8 cellular contexts compared by ENCODE assay signal in genomic region chrX:149539283-149540132, GRCh38. TPM values are rescaled to one million over a fixed set of nuclear protein-coding genes. Genes with fewer than 3 reads are reported as not detected.
A peak's percentile ranks its signal among the peaks of the same experiment; 100 is the strongest.
DNase-seq lines count a peak whose midpoint lies in the region; ATAC-seq and TF ChIP-seq lines count a peak whose summit lies in the region.

No MANE protein-coding gene starts in this region.

- H3K4me3 ChIP-seq in GM06990 (replicated peaks; ENCODE audit: low read depth, low read length) (peak overlapping the region; percentile 62), cardiac muscle cell (peak overlapping the region; percentile 41), tibial nerve (peak overlapping the region; percentile 23 to 65 (median 45))

- no peaks in the 10 kb centered on the region for H3K9me3 Mint-ChIP-seq in activated naive CD8-positive, alpha-beta T cell treated with anti-CD3 and anti-CD28 coated beads for 36 hours

- DNase-seq in GM06990 (ENCODE audit: extremely low read depth, insufficient read length): peak; percentile 92
- peak; percentile 96 for DNase-seq in NCI-H1105 (lab: John Stamatoyannopoulos, UW)
- DNase-seq in SKM-1 treated with dmso at 0.1 percent for 144 hours (lab: John Stamatoyannopoulos, UW; ENCODE audit: unreplicated experiment): peak; percentile 86
- peak; percentile 85 for DNase-seq in activated naive CD8-positive, alpha-beta T cell treated with anti-CD3 and anti-CD28 coated beads for 36 hours
- DNase-seq in cardiac muscle cell (ENCODE audit: low read depth in 1 of 2, low spot score in 1 of 2): peak; percentile 86 to 96
- DNase-seq in pons (ENCODE audit: low spot score): peak; percentile 87
- DNase-seq in tibial nerve (ENCODE audit: low spot score in 2 of 2): peak; percentile 78 to 80

- no peaks in the 10 kb centered on the region for H3K4me1 ChIP-seq in cardiac muscle cell (ENCODE audit: low read depth)
- H3K4me1 ChIP-seq in tibial nerve: peaks cover 0 to 9% (median 2%) of the 10 kb centered on the region in 4 donors

- 0 to 54% methylated on average over 13 to 34 of the region's 34 CpGs for WGBS in tibial nerve, 2 donors

- TF ChIP-seq CTCF in GM06990 (IDR thresholded peaks at IDR 0.05; ENCODE audit: insufficient read depth, low read length, poor library complexity, severe bottlenecking) (no peak), cardiac muscle cell (IDR thresholded peaks at IDR 0.05; ENCODE audit: low read depth, low read length) (no peak), tibial nerve (IDR thresholded peaks at IDR 0.05) (no peak)

- peak overlapping the region; percentile 83 for H3K4me3 Mint-ChIP-seq in activated naive CD8-positive, alpha-beta T cell treated with anti-CD3 and anti-CD28 coated beads for 36 hours

- H3K36me3 Mint-ChIP-seq in activated naive CD8-positive, alpha-beta T cell treated with anti-CD3 and anti-CD28 coated beads for 36 hours: no peaks in the 10 kb centered on the region

- TF ChIP-seq EP300 in tibial nerve (IDR thresholded peaks at IDR 0.05): no peak

- peaks cover 4% of the 10 kb centered on the region for H3K4me1 Mint-ChIP-seq in activated naive CD8-positive, alpha-beta T cell treated with anti-CD3 and anti-CD28 coated beads for 36 hours

- H3K36me3 ChIP-seq in GM06990 (ENCODE audit: control insufficient read depth, insufficient read depth, low read length) (no peaks in the 10 kb centered on the region), cardiac muscle cell (no peaks in the 10 kb centered on the region), tibial nerve (peaks cover 0 to 8% (median 0%) of the 10 kb centered on the region in 3 donors)

- peak overlapping the region; percentile 78 for H3K27ac ChIP-seq in cardiac muscle cell
- peak overlapping the region; percentile 63 to 92 (median 81) for H3K27ac ChIP-seq in tibial nerve

- H3K27ac Mint-ChIP-seq in activated naive CD8-positive, alpha-beta T cell treated with anti-CD3 and anti-CD28 coated beads for 36 hours: peak overlapping the region; percentile 79

- no peaks in the 10 kb centered on the region for H3K9me3 ChIP-seq in cardiac muscle cell (ENCODE audit: low read depth)
- no peaks in the 10 kb centered on the region for H3K9me3 ChIP-seq in tibial nerve

- TF ChIP-seq POLR2A in tibial nerve (IDR thresholded peaks at IDR 0.05): no peak

- H3K27me3 Mint-ChIP-seq in activated naive CD8-positive, alpha-beta T cell treated with anti-CD3 and anti-CD28 coated beads for 36 hours: no peaks in the 10 kb centered on the region

- ATAC-seq in HG02623 (IDR thresholded peaks at IDR 0.05; ENCODE audit: unreplicated experiment): peak; percentile 41

- H3K27me3 ChIP-seq in GM06990 (replicated peaks; ENCODE audit: control insufficient read depth, insufficient read depth, low read length): no peaks in the 10 kb centered on the region
- H3K27me3 ChIP-seq in cardiac muscle cell: no peaks in the 10 kb centered on the region
- H3K27me3 ChIP-seq in tibial nerve: no peaks in the 10 kb centered on the region

RNA-seq across cellular contexts. Expression of gene EOLA1, which starts 1.3 kb away (rescaled TPM):
- total RNA-seq in activated naive CD8-positive, alpha-beta T cell treated with anti-CD3 and anti-CD28 coated beads for 36 hours: 10 to 100 TPM; 26.8 to 30.5 TPM
- total RNA-seq in cardiac muscle cell (15.1 and 21.5 TPM in 2 replicates), tibial nerve (10 to 100 TPM in 3 of 4 donors, 1 to 10 TPM in 1; 9.8 to 16.5 (median 12.3) TPM)
- polyA plus RNA-seq in cardiac muscle cell: 14.2 and 18.8 TPM in 2 replicates

RNA-seq across cellular contexts. Expression of gene HSFX3, which starts 10.2 kb away (rescaled TPM):
- total RNA-seq in activated naive CD8-positive, alpha-beta T cell treated with anti-CD3 and anti-CD28 coated beads for 36 hours: not detected
- total RNA-seq in cardiac muscle cell (not detected in 2 replicates), tibial nerve (not detected)
- polyA plus RNA-seq in cardiac muscle cell: not detected in 2 replicates

RNA-seq across cellular contexts. Expression of gene IDS, which starts 34.4 kb away (rescaled TPM):
- 10 to 100 TPM; 38.5 to 38.8 TPM for total RNA-seq in activated naive CD8-positive, alpha-beta T cell treated with anti-CD3 and anti-CD28 coated beads for 36 hours
- total RNA-seq in cardiac muscle cell (26.5 and 38.6 TPM in 2 replicates), tibial nerve (100 to 1,000 TPM in 1 of 4 donors, 10 to 100 TPM in 3; 68.4 to 118 (median 92.4) TPM)
- 27.8 and 44.0 TPM in 2 replicates for polyA plus RNA-seq in cardiac muscle cell

RNA-seq across cellular contexts. Expression of gene MAGEA9B, which starts 47.8 kb away (rescaled TPM):
- total RNA-seq in activated naive CD8-positive, alpha-beta T cell treated with anti-CD3 and anti-CD28 coated beads for 36 hours: not detected
- total RNA-seq in cardiac muscle cell: not detected in 2 replicates
- polyA plus RNA-seq in cardiac muscle cell: not detected in 2 replicates
- total RNA-seq in tibial nerve: not detected

RNA-seq across cellular contexts. Expression of gene HSFX2, which starts 55.6 kb away (rescaled TPM):
- total RNA-seq in activated naive CD8-positive, alpha-beta T cell treated with anti-CD3 and anti-CD28 coated beads for 36 hours: not detected
- total RNA-seq in cardiac muscle cell (not detected in 2 replicates), tibial nerve (1 to 10 TPM in 2 of 4 donors, not detected in 2; 1.2 to 3.3 TPM)
- polyA plus RNA-seq in cardiac muscle cell: 0.43 TPM in 1 of 2 replicates, not detected in the other

Comparison
In these comparisons a context has a peak if more than half of its experiments do, and no peak if none do; other contexts are left out.
1. Peak in every context shown above with its lines: DNase-seq, ATAC-seq, H3K4me3 ChIP-seq and H3K27ac ChIP-seq.